Comparison of ENCODE assay signal across 8 cellular contexts in the genomic region with DNA sequence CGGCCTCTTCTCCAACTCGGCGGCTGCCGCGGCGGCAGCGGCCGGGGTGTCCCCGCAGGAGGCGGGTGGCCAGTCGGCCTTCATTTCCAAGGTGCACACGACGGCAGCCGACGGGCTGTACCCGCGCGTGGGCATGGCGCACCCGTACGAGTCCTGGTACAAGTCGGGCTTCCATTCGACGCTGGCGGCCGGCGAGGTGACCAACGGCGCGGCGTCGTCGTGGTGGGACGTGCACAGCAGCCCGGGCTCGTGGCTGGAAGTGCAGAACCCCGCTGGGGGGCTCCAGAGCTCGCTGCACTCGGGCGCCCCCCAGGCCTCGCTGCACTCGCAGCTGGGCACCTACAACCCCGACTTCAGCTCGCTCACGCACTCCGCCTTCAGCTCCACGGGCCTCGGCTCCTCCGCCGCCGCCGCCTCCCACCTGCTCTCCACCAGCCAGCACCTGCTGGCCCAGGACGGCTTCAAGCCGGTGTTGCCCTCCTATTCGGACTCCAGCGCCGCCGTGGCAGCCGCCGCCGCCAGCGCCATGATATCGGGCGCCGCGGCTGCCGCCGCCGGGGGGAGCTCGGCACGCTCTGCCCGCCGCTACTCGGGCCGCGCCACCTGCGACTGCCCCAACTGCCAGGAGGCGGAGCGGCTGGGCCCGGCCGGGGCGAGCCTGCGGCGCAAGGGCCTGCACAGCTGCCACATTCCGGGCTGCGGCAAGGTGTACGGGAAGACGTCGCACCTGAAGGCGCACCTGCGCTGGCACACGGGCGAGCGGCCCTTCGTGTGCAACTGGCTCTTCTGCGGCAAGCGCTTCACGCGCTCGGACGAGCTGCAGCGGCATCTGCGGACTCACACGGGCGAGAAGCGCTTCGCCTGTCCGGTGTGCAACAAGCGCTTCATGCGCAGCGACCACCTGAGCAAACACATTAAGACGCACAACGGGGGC. TPM values are rescaled to one million over a fixed set of nuclear protein-coding genes. Genes with fewer than 3 reads are reported as not detected.
DNase-seq lines count a peak whose midpoint lies in the region; ATAC-seq and TF ChIP-seq lines count a peak whose summit lies in the region.

No MANE protein-coding gene starts in this region.

- H3K27me3 ChIP-seq in HL-60 (ENCODE audit: insufficient read depth, poor library complexity, severe bottlenecking) (peaks cover 89% of the 10 kb centered on the region), RWPE2 (ENCODE audit: insufficient read depth, poor library complexity, severe bottlenecking) (peaks cover 99% of the 10 kb centered on the region), mucosa of rectum (ENCODE audit: control insufficient read depth in 2 of 2, insufficient read depth in 2 of 2, low read length in 2 of 2) (peaks cover 81 to 92% of the 10 kb centered on the region in 2 donors)

- H3K9me3 ChIP-seq in RWPE2 (ENCODE audit: severe bottlenecking) (no peaks in the 10 kb centered on the region), mucosa of rectum (ENCODE audit: control insufficient read depth in 2 of 2, low read length in 2 of 2) (no peaks in the 10 kb centered on the region)

- H3K27ac Mint-ChIP-seq in activated CD4-positive, alpha-beta T cell treated with anti-CD3 and anti-CD28 coated beads for 36 hours: no peak overlapping the region
- H3K27ac Mint-ChIP-seq in central memory CD8-positive, alpha-beta T cell (ENCODE audit: low read depth): no peak overlapping the region

- TF ChIP-seq CTCF in HL-60 (IDR thresholded peaks at IDR 0.05; ENCODE audit: insufficient read depth, low read length): no peak
- peak; percentile 44 for TF ChIP-seq CTCF in RWPE2 (IDR thresholded peaks at IDR 0.05; ENCODE audit: poor library complexity, severe bottlenecking)

- H3K27me3 Mint-ChIP-seq in activated CD4-positive, alpha-beta T cell treated with anti-CD3 and anti-CD28 coated beads for 36 hours: peaks cover 63% of the 10 kb centered on the region
- H3K27me3 Mint-ChIP-seq in central memory CD8-positive, alpha-beta T cell: peaks cover 80% of the 10 kb centered on the region

- DNase-seq in activated CD4-positive, alpha-beta T cell treated with anti-CD3 and anti-CD28 coated beads for 36 hours: peak; percentile 68
- DNase-seq in activated CD4-positive, alpha-beta T cell treated with anti-CD3 and anti-CD28 coated beads for 4 hours: no peak
- DNase-seq in HL-60 (ENCODE audit: low read depth in 1 of 2, low spot score in 1 of 2): peak in 1 of 2 experiments; percentile 55
- DNase-seq in RWPE2 (ENCODE audit: low spot score): no peak
- DNase-seq in central memory CD8-positive, alpha-beta T cell (ENCODE audit: low spot score in 2 of 2): no peak
- no peak for DNase-seq in cerebellum (ENCODE audit: low spot score)
- no peak for DNase-seq in kidney glomerular epithelial cell (lab: John Stamatoyannopoulos, UW)

- no peaks in the 10 kb centered on the region for H3K9me3 Mint-ChIP-seq in activated CD4-positive, alpha-beta T cell treated with anti-CD3 and anti-CD28 coated beads for 36 hours (ENCODE audit: low read depth)
- H3K9me3 Mint-ChIP-seq in central memory CD8-positive, alpha-beta T cell: no peaks in the 10 kb centered on the region

- H3K4me3 ChIP-seq in HL-60 (replicated peaks; ENCODE audit: insufficient read depth, low read length) (peak overlapping the region; percentile 47), RWPE2 (ENCODE audit: severe bottlenecking) (peak overlapping the region; percentile 18), mucosa of rectum (ENCODE audit: low read length in 2 of 2) (peak overlapping the region; percentile 31 to 53)

- CTCF ChIA-PET in activated CD4-positive, alpha-beta T cell treated with anti-CD3 and anti-CD28 coated beads for 36 hours (lab: Charles Lee): interaction anchor here (0.7 to 1.2 kb wide), 4 partner anchors 10 to 937 kb away, joined by 3 to 5 read pairs (median 3); no protein-coding TSS in a partner anchor

- peaks cover 9% of the 10 kb centered on the region for H3K4me1 ChIP-seq in RWPE2 (ENCODE audit: insufficient read depth, poor library complexity, severe bottlenecking)
- H3K4me1 ChIP-seq in mucosa of rectum (ENCODE audit: control insufficient read depth in 2 of 2, insufficient read depth in 2 of 2, low read length in 2 of 2): peaks cover 25 to 36% of the 10 kb centered on the region in 2 donors

- POLR2A ChIA-PET in activated CD4-positive, alpha-beta T cell treated with anti-CD3 and anti-CD28 coated beads for 36 hours (lab: Charles Lee): interaction anchor here (0.9 kb wide), 1 partner anchor 374 kb away, joined by 6 read pairs; no protein-coding TSS in a partner anchor

- H3K4me3 Mint-ChIP-seq in activated CD4-positive, alpha-beta T cell treated with anti-CD3 and anti-CD28 coated beads for 36 hours: peak overlapping the region; percentile 63
- H3K4me3 Mint-ChIP-seq in central memory CD8-positive, alpha-beta T cell: peak overlapping the region; percentile 73

- H3K36me3 ChIP-seq in RWPE2 (ENCODE audit: low read depth): no peaks in the 10 kb centered on the region
- H3K36me3 ChIP-seq in mucosa of rectum (ENCODE audit: control insufficient read depth in 2 of 2, insufficient read depth in 2 of 2, low read length in 2 of 2): no peaks in the 10 kb centered on the region

- H3K36me3 Mint-ChIP-seq in activated CD4-positive, alpha-beta T cell treated with anti-CD3 and anti-CD28 coated beads for 36 hours (ENCODE audit: low read depth): no peaks in the 10 kb centered on the region
- H3K36me3 Mint-ChIP-seq in central memory CD8-positive, alpha-beta T cell (ENCODE audit: insufficient read depth): peaks cover 34% of the 10 kb centered on the region

- H3K27ac ChIP-seq in HL-60 (replicated peaks) (no peak overlapping the region), RWPE2 (ENCODE audit: poor library complexity, severe bottlenecking) (no peak overlapping the region), mucosa of rectum (ENCODE audit: low read depth in 2 of 2, low read length in 2 of 2) (no peak overlapping the region)

- peaks cover 39% of the 10 kb centered on the region for H3K4me1 Mint-ChIP-seq in activated CD4-positive, alpha-beta T cell treated with anti-CD3 and anti-CD28 coated beads for 36 hours
- H3K4me1 Mint-ChIP-seq in central memory CD8-positive, alpha-beta T cell: peaks cover 33% of the 10 kb centered on the region

- intact Hi-C loops in activated CD4-positive, alpha-beta T cell treated with anti-CD3 and anti-CD28 coated beads for 36 hours (cut with DNase I, micrococcal nuclease): loop anchor here (1.0 to 10.0 kb wide), 6 partner anchors 88 to 1788 kb away; a partner anchor contains a TSS

- H3K9ac ChIP-seq in mucosa of rectum (ENCODE audit: low read depth in 1 of 2, low read length in 2 of 2): no peak overlapping the region

- peak; percentile 28 for ATAC-seq in activated CD4-positive, alpha-beta T cell treated with anti-CD3 and anti-CD28 coated beads for 36 hours
- ATAC-seq in RWPE2 (ENCODE audit: low read depth): peak; percentile 55
- peak; percentile 47 for ATAC-seq in central memory CD8-positive, alpha-beta T cell (replicated peaks; ENCODE audit: extremely low read depth, poor library complexity, severe bottlenecking)

RNA-seq across cellular contexts. Expression of a gene that starts 1.9 kb away (rescaled TPM):
- not detected for total RNA-seq in activated CD4-positive, alpha-beta T cell treated with anti-CD3 and anti-CD28 coated beads for 36 hours
- 0.09 TPM for total RNA-seq in cerebellum

RNA-seq across cellular contexts. Expression of a gene that starts 58.9 kb away (rescaled TPM):
- total RNA-seq in activated CD4-positive, alpha-beta T cell treated with anti-CD3 and anti-CD28 coated beads for 36 hours: 10 to 100 TPM; 12.7 to 14.1 TPM
- total RNA-seq in cerebellum: 46.0 TPM
